ENCODE assay signal across 13 cellular contexts in genomic region chr10:79237801-79238520, GRCh38.
A peak's percentile ranks its signal among the peaks of the same experiment; 100 is the strongest.
DNase-seq lines count a peak whose midpoint lies in the region; ATAC-seq and TF ChIP-seq lines count a peak whose summit lies in the region.
"Had no signal": no experiment of that assay in that cellular context is flagged by ENCODE, and none has a peak within 500 bp of the region (broad histone marks: within the 10 kb centered on the region; RNA-seq: fewer than 3 reads in every experiment).

No MANE protein-coding gene starts in this region.

- H4K20me1 ChIP-seq in BLaER1 (peaks cover 90% of the 10 kb centered on the region), IMR-90 (ENCODE audit: insufficient read depth, low read length) (peaks cover 90% of the 10 kb centered on the region)

- H3K23ac ChIP-seq in IMR-90 (ENCODE audit: low read depth, low read length) = peak overlapping the region; percentile 73; the same call in 1 of the 2 replicates

- intact Hi-C loops in IMR-90 (cut with micrococcal nuclease) = no loop called here

- peak overlapping the region; percentile 66 for H2AK9ac ChIP-seq in IMR-90 (replicated peaks; ENCODE audit: low read depth, low read length, poor library complexity)

- H2BK15ac ChIP-seq in IMR-90 (ENCODE audit: low read depth, low read length) = no peak overlapping the region

- ATAC-seq in IMR-90 (ENCODE audit: low read depth) = no peak
- ATAC-seq in HG02588 (IDR thresholded peaks at IDR 0.05; ENCODE audit: unreplicated experiment) = no peak
- ATAC-seq: naive thymus-derived CD4-positive, alpha-beta T cell had no signal

- H3K4ac ChIP-seq in IMR-90 (ENCODE audit: low read depth, low read length) = peak overlapping the region; percentile 11

- peak overlapping the region; percentile 6 for H2BK5ac ChIP-seq in IMR-90 (ENCODE audit: low read depth, low read length, poor library complexity, severe bottlenecking)

- H3K79me1 ChIP-seq in IMR-90 (ENCODE audit: low read depth in 1 of 2, low read length in 2 of 2) = peaks cover 38 to 91% of the 10 kb centered on the region in 2 experiments

- TF ChIP-seq CTCF in IMR-90 (conservative IDR thresholded peaks at IDR 0.05; ENCODE audit: low read depth, low read length) = no peak
- no peak for TF ChIP-seq CTCF in parathyroid adenoma (IDR thresholded peaks at IDR 0.05)

- peak overlapping the region; percentile 40 for H3K4me2 ChIP-seq in BLaER1
- H3K4me2 ChIP-seq in IMR-90 (ENCODE audit: low read depth, low read length) = no peak overlapping the region
- peak overlapping the region; percentile 42 for H3K4me2 ChIP-seq in parathyroid adenoma (ENCODE audit: low read length)
- H3K4me2 ChIP-seq: KMS-11 had no signal

- peaks cover 76% of the 10 kb centered on the region for H3K4me1 ChIP-seq in BLaER1
- peaks cover 44% of the 10 kb centered on the region for H3K4me1 ChIP-seq in IMR-90 (ENCODE audit: control insufficient read depth, insufficient read depth, low read length)
- peaks cover 48% of the 10 kb centered on the region for H3K4me1 ChIP-seq in parathyroid adenoma

- H2BK120ac ChIP-seq in IMR-90 (ENCODE audit: low read depth, low read length) = no peak overlapping the region

- H2BK20ac ChIP-seq in IMR-90 (ENCODE audit: low read depth, low read length) = no peak overlapping the region

- H3K27me3 ChIP-seq in BLaER1 (no peaks in the 10 kb centered on the region), IMR-90 (ENCODE audit: control insufficient read depth, insufficient read depth, low read length) (no peaks in the 10 kb centered on the region), parathyroid adenoma (ENCODE audit: control insufficient read depth, insufficient read depth, low read length) (no peaks in the 10 kb centered on the region)

- H3K36me3 ChIP-seq in BLaER1 (peaks cover 57% of the 10 kb centered on the region), IMR-90 (ENCODE audit: control insufficient read depth, insufficient read depth, low read length) (peaks cover 16% of the 10 kb centered on the region), parathyroid adenoma (ENCODE audit: control insufficient read depth, insufficient read depth, low read length) (no peaks in the 10 kb centered on the region)

- TF ChIP-seq POLR2A in IMR-90 (IDR thresholded peaks at IDR 0.05; ENCODE audit: low read depth, low read length) = no peak

- H3K9me3 ChIP-seq in BLaER1 (no peaks in the 10 kb centered on the region), IMR-90 (ENCODE audit: control insufficient read depth, insufficient read depth, low read length) (no peaks in the 10 kb centered on the region), parathyroid adenoma (ENCODE audit: control insufficient read depth, low read length) (no peaks in the 10 kb centered on the region)

- no peak for DNase-seq in IMR-90
- DNase-seq in epithelial cell of prostate (ENCODE audit: low read depth, low spot score) = no peak
- DNase-seq in activated CD8-positive, alpha-beta memory T cell treated with anti-CD3 and anti-CD28 coated beads, Interleukin-2, amount 50 U/mL, for 4 hours = no peak
- DNase-seq in AG08396 (ENCODE audit: low spot score) = no peak
- no peak for DNase-seq in NCI-H1436 (lab: John Stamatoyannopoulos, UW)
- DNase-seq: activated CD4-positive, alpha-beta T cell treated with anti-CD3 and anti-CD28 coated beads, Interleukin-2, amount 10 ng/mL, durations not matched to agents 7 days and 5 days; naive thymus-derived CD4-positive, alpha-beta T cell; NCI-H446 treated with DMSO at 0.1 percent for 48 hours had no signal

- no peak overlapping the region for H4K91ac ChIP-seq in IMR-90 (ENCODE audit: insufficient read depth, low read depth, low read length)

- H3K18ac ChIP-seq in IMR-90 (ENCODE audit: low read depth, low read length) = no peak overlapping the region

- peak overlapping the region in 1 of 2 experiments; percentile 38; a peak in 1 of 4 replicates for H4K8ac ChIP-seq in IMR-90 (ENCODE audit: low read depth in 2 of 2, low read length in 2 of 2)

- BruUV-seq in IMR-90 (replicated peaks; lab: Mats Ljungman, UMichigan) = no TSS peak

- no peak overlapping the region for H3K56ac ChIP-seq in IMR-90 (ENCODE audit: extremely low read depth, insufficient read depth, low read length)

- peak overlapping the region; percentile 36; the same call in 1 of the 2 replicates for H2AK5ac ChIP-seq in IMR-90 (ENCODE audit: low read depth, low read length)

- peak overlapping the region; percentile 63 for H3K14ac ChIP-seq in IMR-90 (replicated peaks; ENCODE audit: low read depth, low read length)

- CTCF ChIA-PET in IMR-90 (lab: Yijun Ruan, JAX) = no interaction called here

- peaks cover 54% of the 10 kb centered on the region for H3K9me1 ChIP-seq in IMR-90 (ENCODE audit: insufficient read depth, low read length)

- H3K9ac ChIP-seq in BLaER1 = 0 out of 2 replicates have a peak overlapping the region, but pooled peaks have one; percentile 7
- H3K9ac ChIP-seq in IMR-90 (ENCODE audit: low read depth, low read length) = no peak overlapping the region
- no peak overlapping the region for H3K9ac ChIP-seq in parathyroid adenoma
- H3K9ac ChIP-seq: KMS-11 had no signal

- no peak for TF ChIP-seq RAD21 in IMR-90 (IDR thresholded peaks at IDR 0.05; ENCODE audit: low read length)

- POLR2A ChIA-PET in IMR-90 (lab: Charles Lee; ENCODE audit: unreplicated experiment) = no interaction called here

- in situ Hi-C loops in IMR-90 (cut with MboI; ENCODE audit: low sequenced_read_pairs) = no loop called here

- no peak overlapping the region for H3K27ac ChIP-seq in BLaER1
- no peak overlapping the region for H3K27ac ChIP-seq in IMR-90 (ENCODE audit: insufficient read depth, low read length)
- H3K27ac ChIP-seq in epithelial cell of prostate = peak overlapping the region; percentile 73
- H3K27ac ChIP-seq in parathyroid adenoma = peak overlapping the region; percentile 98
- H3K27ac ChIP-seq: KMS-11 had no signal

- H3K4me3 ChIP-seq in BLaER1 = no peak overlapping the region
- H3K4me3 ChIP-seq in IMR-90 (ENCODE audit: insufficient read depth, low read depth, low read length) = no peak overlapping the region
- no peak overlapping the region for H3K4me3 ChIP-seq in parathyroid adenoma (ENCODE audit: low read depth, low read length)
- H3K4me3 ChIP-seq: SK-N-MC had no signal

- 20% methylated on average over 2 of the region's 15 CpGs; no CpG with 5 or more reads in 1 of the 2 experiments for WGBS in IMR-90 (ENCODE audit: extremely low coverage in 2 of 2, insufficient read length in 1 of 2), 2 experiments

- H3K79me2 ChIP-seq in parathyroid adenoma = no peaks in the 10 kb centered on the region

- H4K5ac ChIP-seq in IMR-90 (ENCODE audit: low read depth, low read length) = no peak overlapping the region

- H2AFZ ChIP-seq in IMR-90 (replicated peaks; ENCODE audit: low read length, poor library complexity) = no peak overlapping the region
- H2AFZ ChIP-seq in parathyroid adenoma = peak overlapping the region; percentile 25

- dilution Hi-C loops in IMR-90 (cut with HindIII; ENCODE audit: low sequenced_read_pairs, unreplicated experiment) = no loop called here

TF ChIP-seq in IMR-90, 13 proteins besides CTCF, POLR2A, EP300 and RAD21:
- TF ChIP-seq RCOR1 (IDR thresholded peaks at IDR 0.05; ENCODE audit: insufficient replicate concordance, low read length) (no peak), MAZ (IDR thresholded peaks at IDR 0.05; ENCODE audit: borderline replicate concordance, low read depth, low read length) (no peak), SMC3 (IDR thresholded peaks at IDR 0.05; ENCODE audit: low read depth, low read length) (no peak), RFX5 (IDR thresholded peaks at IDR 0.05; ENCODE audit: low read depth, low read length) (no peak), USF2 (IDR thresholded peaks at IDR 0.05; ENCODE audit: low read depth, low read length) (no peak), MAFK (IDR thresholded peaks at IDR 0.05; ENCODE audit: low read depth, low read length) (no peak), ELK1 (IDR thresholded peaks at IDR 0.05; ENCODE audit: borderline replicate concordance, low read depth, low read length) (no peak), FOS (IDR thresholded peaks at IDR 0.05; ENCODE audit: low read depth, low read length) (no peak), CEBPB (IDR thresholded peaks at IDR 0.05; ENCODE audit: low read depth, low read length) (no peak), NFE2L2 (IDR thresholded peaks at IDR 0.05; ENCODE audit: low read depth, low read length) (no peak), BHLHE40 (IDR thresholded peaks at IDR 0.05; ENCODE audit: low read depth, low read length) (no peak), CHD1 (IDR thresholded peaks at IDR 0.05; ENCODE audit: low read depth, low read length) (no peak), MXI1 (IDR thresholded peaks at IDR 0.05; ENCODE audit: borderline replicate concordance, low read depth, low read length) (no peak)

Comparison
In these comparisons a context has a peak if more than half of its experiments do, and no peak if none do; other contexts are left out.
1. H3K27ac ChIP-seq: peak in epithelial cell of prostate (single experiment) and parathyroid adenoma (single experiment); none in BLaER1 (single experiment) and IMR-90 (single experiment).